9 cellular contexts compared by ENCODE assay signal in genomic region chr13:40993119-40993518, GRCh38. TPM values are rescaled to one million over a fixed set of nuclear protein-coding genes. Genes with fewer than 3 reads are reported as not detected.
DNase-seq lines count a peak whose midpoint lies in the region; ATAC-seq and TF ChIP-seq lines count a peak whose summit lies in the region.
"Had no signal": no experiment of that assay in that cellular context is flagged by ENCODE, and none has a peak within 500 bp of the region (broad histone marks: within the 10 kb centered on the region; RNA-seq: fewer than 3 reads in every experiment).

No MANE protein-coding gene starts in this region.

- H2BK12ac ChIP-seq in H9 (ENCODE audit: insufficient read length, low read depth, low read length) (no peak overlapping the region), trophoblast cell (ENCODE audit: low read length) (peak overlapping the region; percentile 97)

- intact Hi-C loops in colonic mucosa (cut with DNase I), result loop anchor here (10.0 kb wide), 1 partner anchor 62 kb away; no protein-coding TSS in a partner anchor

- H3K23ac ChIP-seq in H9 (ENCODE audit: insufficient read length, low read depth, low read length), result no peak overlapping the region
- H3K23ac ChIP-seq in trophoblast cell (ENCODE audit: low read length), result no peak overlapping the region

- H2BK5ac ChIP-seq in H9 (ENCODE audit: insufficient read length, low read length), result no peak overlapping the region
- H2BK5ac ChIP-seq in trophoblast cell (ENCODE audit: low read depth, low read length, poor library complexity), result peak overlapping the region; percentile 93

- H3K9ac ChIP-seq in H9 (ENCODE audit: extremely low read depth, insufficient read length, low read length) (no peak overlapping the region), colonic mucosa (ENCODE audit: low read depth in 2 of 2, low read length in 2 of 2) (peak overlapping the region in 1 of 2 donors; percentile 68), trophoblast cell (ENCODE audit: low read length) (no peak overlapping the region)

- H3K4ac ChIP-seq in H9 (ENCODE audit: low read depth, low read length) (no peak overlapping the region), trophoblast cell (ENCODE audit: low read depth, low read length) (peak overlapping the region; percentile 92)

- H4K20me1 ChIP-seq in H9 (ENCODE audit: control insufficient read depth, insufficient read depth, insufficient read length), result no peaks in the 10 kb centered on the region

- no peaks in the 10 kb centered on the region for H3K4me1 ChIP-seq in H9 (ENCODE audit: insufficient read depth, low read length)
- peaks cover 10% of the 10 kb centered on the region for H3K4me1 ChIP-seq in colonic mucosa
- peaks cover 10 to 14% of the 10 kb centered on the region in 2 experiments for H3K4me1 ChIP-seq in trophoblast cell (ENCODE audit: control insufficient read depth in 1 of 2, insufficient read depth in 2 of 2, low read length in 2 of 2)

- H3K23me2 ChIP-seq in H9 (ENCODE audit: insufficient read length, low read depth, low read length, poor library complexity, severe bottlenecking), result no peaks in the 10 kb centered on the region

- H3K18ac ChIP-seq in H9 (ENCODE audit: insufficient read length, low read depth, low read length), result no peak overlapping the region
- H3K18ac ChIP-seq in trophoblast cell (ENCODE audit: low read length), result peak overlapping the region; percentile 85

- no peaks in the 10 kb centered on the region for H3K79me1 ChIP-seq in H9 (ENCODE audit: insufficient read depth, low read depth, low read length, poor library complexity, severe bottlenecking)
- peaks cover 20% of the 10 kb centered on the region for H3K79me1 ChIP-seq in trophoblast cell (ENCODE audit: low read length)

- H3K4me2 ChIP-seq in H9 (ENCODE audit: insufficient read depth, insufficient read length, low read length), result no peak overlapping the region
- H3K4me2 ChIP-seq in trophoblast cell (ENCODE audit: low read length), result peak overlapping the region; percentile 35

- no peak overlapping the region for H3K56ac ChIP-seq in H9 (ENCODE audit: insufficient read length, low read depth, low read length)

- H3K27ac Mint-ChIP-seq in H9, result peak overlapping the region in 2 of 3 experiments; percentile 67 to 87; a peak in 4 of 7 replicates

- H3K36me3 ChIP-seq in colonic mucosa, result no peaks in the 10 kb centered on the region
- peaks cover 0 to 4% of the 10 kb centered on the region in 2 experiments for H3K36me3 ChIP-seq in trophoblast cell (ENCODE audit: control insufficient read depth in 1 of 2, insufficient read depth in 2 of 2, low read length in 2 of 2)

- no peak overlapping the region for H3K14ac ChIP-seq in H9 (ENCODE audit: insufficient read depth, low read length)
- H3K14ac ChIP-seq in trophoblast cell (ENCODE audit: low read length), result peak overlapping the region; percentile 66

- H3K27me3 Mint-ChIP-seq in H9 (ENCODE audit: low read depth), result no peaks in the 10 kb centered on the region

- H3T11ph ChIP-seq in H9 (ENCODE audit: low read length), result no peak overlapping the region

- DNase-seq in H9 (peak; percentile 44), NCI-H345 treated with DMSO at 0.1 percent for 48 hours (lab: John Stamatoyannopoulos, UW; ENCODE audit: unreplicated experiment) (peak; percentile 19), colonic mucosa (no peak), trophoblast cell (peak; percentile 54 to 71), NCI-H2227 (lab: John Stamatoyannopoulos, UW; ENCODE audit: unreplicated experiment) (no peak)
- no peak for DNase-seq in activated CD4-positive, CD25-positive, alpha-beta regulatory T cell treated with anti-CD3 and anti-CD28 coated beads, Interleukin-2, amount 50 U/mL, for 72 hours
- DNase-seq in activated CD4-positive, alpha-beta T cell treated with anti-CD3 and anti-CD28 coated beads, Interleukin-2, amount 50 U/mL, for 1 hour, result no peak
- DNase-seq: NCI-H2227 treated with DMSO at 0.1 percent for 48 hours had no signal

- H4K5ac ChIP-seq in H9 (ENCODE audit: insufficient read length, low read depth, low read length), result no peak overlapping the region

- H3K79me2 ChIP-seq in H9 (ENCODE audit: insufficient read depth, low read length) (no peaks in the 10 kb centered on the region), trophoblast cell (ENCODE audit: control insufficient read depth, insufficient read depth, low read length, poor library complexity) (peaks cover 2% of the 10 kb centered on the region)

- no peak overlapping the region for H3K4me3 Mint-ChIP-seq in H9

- no peak overlapping the region for H2AFZ ChIP-seq in H9 (ENCODE audit: low read length)
- H2AFZ ChIP-seq in trophoblast cell (ENCODE audit: insufficient read depth, low read length, poor library complexity), result no peak overlapping the region

- H3K27me3 ChIP-seq in H9 (ENCODE audit: insufficient read depth, low read length) (no peaks in the 10 kb centered on the region), colonic mucosa (no peaks in the 10 kb centered on the region), trophoblast cell (ENCODE audit: insufficient read depth, low read length) (no peaks in the 10 kb centered on the region)

- H4K8ac ChIP-seq in H9 (replicated peaks; ENCODE audit: insufficient read length, low read depth, low read length) (no peak overlapping the region), trophoblast cell (ENCODE audit: low read depth, low read length) (peak overlapping the region; percentile 77)

- TF ChIP-seq CTCF in H9 (conservative IDR thresholded peaks at IDR 0.05) (no peak), colonic mucosa (IDR thresholded peaks at IDR 0.05) (no peak)

- H2AK5ac ChIP-seq in H9 (ENCODE audit: insufficient read length, low read length) (no peak overlapping the region), trophoblast cell (ENCODE audit: low read length) (peak overlapping the region; percentile 78)

- peaks cover 19 to 22% of the 10 kb centered on the region in 2 experiments for H3K4me1 Mint-ChIP-seq in H9

- no peak overlapping the region for H3K27ac ChIP-seq in H9 (ENCODE audit: insufficient read length, low read depth, low read length)
- H3K27ac ChIP-seq in colonic mucosa, result peak overlapping the region; percentile 51
- peak overlapping the region; percentile 80 for H3K27ac ChIP-seq in trophoblast cell (ENCODE audit: low read depth, low read length)

- H2BK120ac ChIP-seq in H9 (ENCODE audit: low read depth, low read length, poor library complexity, severe bottlenecking) (no peak overlapping the region), trophoblast cell (ENCODE audit: insufficient read depth, low read length, poor library complexity) (peak overlapping the region; percentile 98)

- H4K91ac ChIP-seq in H9 (ENCODE audit: insufficient read length, low read depth, low read length) (no peak overlapping the region), trophoblast cell (ENCODE audit: low read depth, low read length) (peak overlapping the region; percentile 94)

- H2BK20ac ChIP-seq in H9 (ENCODE audit: low read depth, low read length, poor library complexity, severe bottlenecking), result no peak overlapping the region

- no peak overlapping the region for H2BK15ac ChIP-seq in H9 (ENCODE audit: low read depth, low read length)

- no peak for ATAC-seq in HG03520 (IDR thresholded peaks at IDR 0.05; ENCODE audit: unreplicated experiment)

- H3K9me3 Mint-ChIP-seq in H9, result peaks cover 0 to 7% of the 10 kb centered on the region in 2 experiments; a peak in 1 of 5 replicates

- H3K4me3 ChIP-seq in colonic mucosa (no peak overlapping the region), trophoblast cell (ENCODE audit: low read depth, low read length) (no peak overlapping the region)

- H3K36me3 Mint-ChIP-seq in H9 (ENCODE audit: insufficient read depth in 1 of 3, low read depth in 3 of 3), result peaks cover 0 to 9% (median 3%) of the 10 kb centered on the region in 3 experiments; a peak in 3 of 7 replicates

- H4K12ac ChIP-seq in trophoblast cell (ENCODE audit: low read depth, low read length), result no peak overlapping the region

- H3K9me3 ChIP-seq in H9 (ENCODE audit: control insufficient read depth, low read depth, low read length) (no peaks in the 10 kb centered on the region), colonic mucosa (no peaks in the 10 kb centered on the region), trophoblast cell (ENCODE audit: insufficient read depth, low read depth, low read length) (no peaks in the 10 kb centered on the region)

- no CpG with 5 or more reads among the region's 10 CpGs for WGBS in H9 (ENCODE audit: extremely low coverage, insufficient read length, low lambda C conversion rate)
- WGBS in trophoblast cell (ENCODE audit: extremely low coverage, insufficient coverage, insufficient read length), result no CpG with 5 or more reads among the region's 10 CpGs

RNA-seq across cellular contexts. Expression of gene ELF1, which starts 26.0 kb away (rescaled TPM):
- total RNA-seq in H9 (2021) (14.8 and 15.5 TPM in 2 replicates), colonic mucosa (100 to 1,000 TPM in 1 of 2 donors, 10 to 100 TPM in 1; 72.2 to 120 TPM)
- polyA plus RNA-seq in trophoblast cell (2013), result 55.9 and 56.2 TPM in 2 replicates

Comparison
In these comparisons a context has a peak if more than half of its experiments do, and no peak if none do; other contexts are left out.
1. DNase-seq: peak in H9 (single experiment), NCI-H345 treated with DMSO at 0.1 percent for 48 hours (single experiment) and trophoblast cell (2 of 2); none in colonic mucosa (single experiment), NCI-H2227 (single experiment), activated CD4-positive, CD25-positive, alpha-beta regulatory T cell treated with anti-CD3 and anti-CD28 coated beads, Interleukin-2, amount 50 U/mL, for 72 hours (single experiment) and activated CD4-positive, alpha-beta T cell treated with anti-CD3 and anti-CD28 coated beads, Interleukin-2, amount 50 U/mL, for 1 hour (single experiment).